ENCODE assay signal across 25 cellular contexts in genomic region chr1:221411283-221411682, GRCh38.
"Had no signal": no experiment of that assay in that cellular context is flagged by ENCODE, and none has a peak within 500 bp of the region (broad histone marks: within the 10 kb centered on the region; RNA-seq: fewer than 3 reads in every experiment).

No MANE protein-coding gene starts in this region.

- H3K4me1 ChIP-seq: gastrocnemius medialis, right lobe of liver, tibial nerve, uterus had no signal

- H3K4me3 ChIP-seq: coronary artery, dorsolateral prefrontal cortex, gastrocnemius medialis, lung, neural progenitor cell, ovary, right lobe of liver, thoracic aorta, tibial nerve, upper lobe of left lung, uterus had no signal

- H3K9me3 ChIP-seq: gastrocnemius medialis, ovary, right lobe of liver, thoracic aorta, tibial nerve, uterus had no signal

- H3K27ac ChIP-seq: coronary artery, dorsolateral prefrontal cortex, epithelial cell of prostate, gastrocnemius medialis, neural progenitor cell, ovary, right lobe of liver, thoracic aorta, tibial nerve, upper lobe of left lung, uterus had no signal

- DNase-seq: dorsolateral prefrontal cortex; effector CD4-positive, alpha-beta T cell; foreskin fibroblast; gastrocnemius medialis; head of caudate nucleus; kidney; mesenchymal stem cell; naive thymus-derived CD4-positive, alpha-beta T cell; ovary; posterior cingulate gyrus; right lobe of liver; small intestine; stimulated activated CD4-positive, alpha-beta T cell treated with anti-CD3 and anti-CD28 coated beads, Interleukin-15, amount 100 ng/mL, for 24 hours; stimulated activated CD4-positive, alpha-beta T cell treated with anti-CD3 and anti-CD28 coated beads, Interleukin-2, amount 100 ng/mL, for 48 hours; stimulated activated naive B cell treated with anti-CD40 and anti-IgM and Interleukin-4, amounts not matched to agents 10 μg/mL and 1 μg/mL and 100 μg/mL, for 72 hours; upper lobe of left lung; uterus had no signal

- H3K36me3 ChIP-seq: gastrocnemius medialis, neural progenitor cell, ovary, right lobe of liver, thoracic aorta, tibial nerve, upper lobe of left lung, uterus had no signal

- ATAC-seq: esophagus mucosa; gastrocnemius medialis; left lobe of liver; naive thymus-derived CD4-positive, alpha-beta T cell; right lobe of liver; stimulated activated naive B cell treated with anti-CD40 and anti-IgM and Interleukin-4, amounts not matched to agents 10 μg/mL and 1 μg/mL and 100 μg/mL, for 72 hours had no signal

- H3K27me3 ChIP-seq: gastrocnemius medialis, neural progenitor cell, ovary, right lobe of liver, tibial nerve, upper lobe of left lung, uterus had no signal
